In genomic region chr1:17239420-17239819, GRCh38 we compare ENCODE assay signal across 2 cellular contexts.
A peak's percentile ranks its signal among the peaks of the same experiment; 100 is the strongest.
TF ChIP-seq lines count a peak whose summit lies in the region.

No MANE protein-coding gene starts in this region.

TF ChIP-seq in IMR-90, 13 proteins besides CTCF, POLR2A, EP300 and RAD21:
- TF ChIP-seq CEBPB (IDR thresholded peaks at IDR 0.05; ENCODE audit: low read depth, low read length): no peak
- TF ChIP-seq NFE2L2 (IDR thresholded peaks at IDR 0.05; ENCODE audit: low read depth, low read length): no peak
- TF ChIP-seq RCOR1 (IDR thresholded peaks at IDR 0.05; ENCODE audit: insufficient replicate concordance, low read length): no peak
- TF ChIP-seq FOS (IDR thresholded peaks at IDR 0.05; ENCODE audit: low read depth, low read length): no peak
- TF ChIP-seq SMC3 (IDR thresholded peaks at IDR 0.05; ENCODE audit: low read depth, low read length): peak; percentile 20; the same call in 1 of the 2 replicates
- no peak for TF ChIP-seq MXI1 (IDR thresholded peaks at IDR 0.05; ENCODE audit: borderline replicate concordance, low read depth, low read length)
- 0 out of 2 replicates have a peak, but pooled peaks have one; percentile 24 for TF ChIP-seq MAZ (IDR thresholded peaks at IDR 0.05; ENCODE audit: borderline replicate concordance, low read depth, low read length)

TF ChIP-seq in endothelial cell of umbilical vein, 7 proteins besides CTCF, POLR2A, EP300 and RAD21:
- TF ChIP-seq GATA2 (IDR thresholded peaks at IDR 0.05; ENCODE audit: insufficient read depth, insufficient read length, low read depth, low read length) (no peak), FOS (IDR thresholded peaks at IDR 0.05; ENCODE audit: borderline replicate concordance, insufficient read depth, low read length) (no peak), MYC (IDR thresholded peaks at IDR 0.05; ENCODE audit: low read depth, low read length) (no peak), MAX (IDR thresholded peaks at IDR 0.05; ENCODE audit: insufficient read depth, insufficient read length) (no peak), JUN (IDR thresholded peaks at IDR 0.05; ENCODE audit: borderline replicate concordance, insufficient read depth, insufficient read length, low read depth) (no peak), EZH2 (IDR thresholded peaks at IDR 0.05; ENCODE audit: borderline replicate concordance, low read depth, low read length, severe bottlenecking) (no peak), POLR2AphosphoS5 (IDR thresholded peaks at IDR 0.05; ENCODE audit: insufficient read depth, low read depth, low read length) (no peak)
